ENCODE assay signal across 1 cellular context in genomic region chr19:40190891-40191835, GRCh38.
TF ChIP-seq lines count a peak whose summit lies in the region.

Gene MAP3K10, plus strand, starts transcription at chr19:40191426. Its CDS starts 606 bp downstream, at chr19:40192032.

TF ChIP-seq in HepG2, 621 proteins besides CTCF, POLR2A, EP300 and RAD21 (continued from another document):
- TF ChIP-seq, protein P1, sequence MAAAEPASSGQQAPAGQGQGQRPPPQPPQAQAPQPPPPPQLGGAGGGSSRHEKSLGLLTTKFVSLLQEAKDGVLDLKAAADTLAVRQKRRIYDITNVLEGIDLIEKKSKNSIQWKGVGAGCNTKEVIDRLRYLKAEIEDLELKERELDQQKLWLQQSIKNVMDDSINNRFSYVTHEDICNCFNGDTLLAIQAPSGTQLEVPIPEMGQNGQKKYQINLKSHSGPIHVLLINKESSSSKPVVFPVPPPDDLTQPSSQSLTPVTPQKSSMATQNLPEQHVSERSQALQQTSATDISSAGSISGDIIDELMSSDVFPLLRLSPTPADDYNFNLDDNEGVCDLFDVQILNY (CRISPR knock-in tag; conservative IDR thresholded peaks at IDR 0.05): 0 out of 2 replicates have a peak, but pooled peaks have one; percentile 41
- TF ChIP-seq ZNF710 (CRISPR knock-in tag; IDR thresholded peaks at IDR 0.05; ENCODE audit: borderline replicate concordance) (0 out of 2 replicates have a peak, but pooled peaks have one; percentile 52), ZNF331 (CRISPR knock-in tag; IDR thresholded peaks at IDR 0.05) (peak; percentile 18; the same call in 1 of the 2 replicates), PTBP1 (IDR thresholded peaks at IDR 0.05; ENCODE audit: low read depth, low read length, poor library complexity, severe bottlenecking) (peak; percentile 75), ZNF891 (CRISPR knock-in tag; IDR thresholded peaks at IDR 0.05) (peak; percentile 53; the same call in 1 of the 2 replicates), PAX8 (CRISPR knock-in tag; IDR thresholded peaks at IDR 0.05; ENCODE audit: borderline replicate concordance) (0 out of 2 replicates have a peak, but pooled peaks have one; percentile 50), ZMAT3 (CRISPR knock-in tag; conservative IDR thresholded peaks at IDR 0.05) (0 out of 2 replicates have a peak, but pooled peaks have one; percentile 59), AGO2 (optimal IDR thresholded peaks at IDR 0.05; ENCODE audit: low read depth, low read length) (no peak), RNF2 (conservative IDR thresholded peaks at IDR 0.05; ENCODE audit: low read depth) (peak; percentile 42), ZNF768 (CRISPR knock-in tag; IDR thresholded peaks at IDR 0.05) (peak; percentile 72; the same call in 1 of the 2 replicates), ZNF446 (CRISPR knock-in tag; IDR thresholded peaks at IDR 0.05) (0 out of 2 replicates have a peak, but pooled peaks have one; percentile 37), ZBTB38 (CRISPR knock-in tag; IDR thresholded peaks at IDR 0.05) (peak; percentile 57; the same call in 1 of the 2 replicates), ZNF879 (CRISPR knock-in tag; IDR thresholded peaks at IDR 0.05) (peak; percentile 72; the same call in 1 of the 2 replicates), PHF8 (CRISPR knock-in tag; IDR thresholded peaks at IDR 0.05) (peak; percentile 93), EEA1 (CRISPR knock-in tag; IDR thresholded peaks at IDR 0.05; ENCODE audit: borderline replicate concordance) (no peak), ZNF484 (CRISPR knock-in tag; IDR thresholded peaks at IDR 0.05; ENCODE audit: borderline replicate concordance, low read depth) (0 out of 2 replicates have a peak, but pooled peaks have one; percentile 34), POGZ (CRISPR knock-in tag; IDR thresholded peaks at IDR 0.05) (peak; percentile 55; the same call in 1 of the 2 replicates), E2F1 (CRISPR knock-in tag; IDR thresholded peaks at IDR 0.05) (peak; percentile 27; the same call in 1 of the 2 replicates), ARID4A (CRISPR knock-in tag; IDR thresholded peaks at IDR 0.05; ENCODE audit: borderline replicate concordance) (peak; percentile 65; the same call in 1 of the 2 replicates), MTERF4 (CRISPR knock-in tag; IDR thresholded peaks at IDR 0.05) (peak; percentile 84)
- TF ChIP-seq, protein P2, sequence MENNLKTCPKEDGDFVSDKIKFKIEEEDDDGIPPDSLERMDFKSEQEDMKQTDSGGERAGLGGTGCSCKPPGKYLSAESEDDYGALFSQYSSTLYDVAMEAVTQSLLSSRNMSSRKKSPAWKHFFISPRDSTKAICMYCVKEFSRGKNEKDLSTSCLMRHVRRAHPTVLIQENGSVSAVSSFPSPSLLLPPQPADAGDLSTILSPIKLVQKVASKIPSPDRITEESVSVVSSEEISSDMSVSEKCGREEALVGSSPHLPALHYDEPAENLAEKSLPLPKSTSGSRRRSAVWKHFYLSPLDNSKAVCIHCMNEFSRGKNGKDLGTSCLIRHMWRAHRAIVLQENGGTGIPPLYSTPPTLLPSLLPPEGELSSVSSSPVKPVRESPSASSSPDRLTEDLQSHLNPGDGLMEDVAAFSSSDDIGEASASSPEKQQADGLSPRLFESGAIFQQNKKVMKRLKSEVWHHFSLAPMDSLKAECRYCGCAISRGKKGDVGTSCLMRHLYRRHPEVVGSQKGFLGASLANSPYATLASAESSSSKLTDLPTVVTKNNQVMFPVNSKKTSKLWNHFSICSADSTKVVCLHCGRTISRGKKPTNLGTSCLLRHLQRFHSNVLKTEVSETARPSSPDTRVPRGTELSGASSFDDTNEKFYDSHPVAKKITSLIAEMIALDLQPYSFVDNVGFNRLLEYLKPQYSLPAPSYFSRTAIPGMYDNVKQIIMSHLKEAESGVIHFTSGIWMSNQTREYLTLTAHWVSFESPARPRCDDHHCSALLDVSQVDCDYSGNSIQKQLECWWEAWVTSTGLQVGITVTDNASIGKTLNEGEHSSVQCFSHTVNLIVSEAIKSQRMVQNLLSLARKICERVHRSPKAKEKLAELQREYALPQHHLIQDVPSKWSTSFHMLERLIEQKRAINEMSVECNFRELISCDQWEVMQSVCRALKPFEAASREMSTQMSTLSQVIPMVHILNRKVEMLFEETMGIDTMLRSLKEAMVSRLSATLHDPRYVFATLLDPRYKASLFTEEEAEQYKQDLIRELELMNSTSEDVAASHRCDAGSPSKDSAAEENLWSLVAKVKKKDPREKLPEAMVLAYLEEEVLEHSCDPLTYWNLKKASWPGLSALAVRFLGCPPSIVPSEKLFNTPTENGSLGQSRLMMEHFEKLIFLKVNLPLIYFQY (CRISPR knock-in tag; IDR thresholded peaks at IDR 0.05; ENCODE audit: borderline replicate concordance): peak; percentile 17; the same call in 1 of the 2 replicates
- TF ChIP-seq, protein P3, sequence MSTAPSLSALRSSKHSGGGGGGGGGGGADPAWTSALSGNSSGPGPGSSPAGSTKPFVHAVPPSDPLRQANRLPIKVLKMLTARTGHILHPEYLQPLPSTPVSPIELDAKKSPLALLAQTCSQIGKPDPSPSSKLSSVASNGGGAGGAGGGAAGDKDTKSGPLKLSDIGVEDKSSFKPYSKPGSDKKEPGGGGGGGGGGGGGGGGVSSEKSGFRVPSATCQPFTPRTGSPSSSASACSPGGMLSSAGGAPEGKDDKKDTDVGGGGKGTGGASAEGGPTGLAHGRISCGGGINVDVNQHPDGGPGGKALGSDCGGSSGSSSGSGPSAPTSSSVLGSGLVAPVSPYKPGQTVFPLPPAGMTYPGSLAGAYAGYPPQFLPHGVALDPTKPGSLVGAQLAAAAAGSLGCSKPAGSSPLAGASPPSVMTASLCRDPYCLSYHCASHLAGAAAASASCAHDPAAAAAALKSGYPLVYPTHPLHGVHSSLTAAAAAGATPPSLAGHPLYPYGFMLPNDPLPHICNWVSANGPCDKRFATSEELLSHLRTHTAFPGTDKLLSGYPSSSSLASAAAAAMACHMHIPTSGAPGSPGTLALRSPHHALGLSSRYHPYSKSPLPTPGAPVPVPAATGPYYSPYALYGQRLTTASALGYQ (CRISPR knock-in tag; IDR thresholded peaks at IDR 0.05): peak; percentile 43
- TF ChIP-seq, protein P4, sequence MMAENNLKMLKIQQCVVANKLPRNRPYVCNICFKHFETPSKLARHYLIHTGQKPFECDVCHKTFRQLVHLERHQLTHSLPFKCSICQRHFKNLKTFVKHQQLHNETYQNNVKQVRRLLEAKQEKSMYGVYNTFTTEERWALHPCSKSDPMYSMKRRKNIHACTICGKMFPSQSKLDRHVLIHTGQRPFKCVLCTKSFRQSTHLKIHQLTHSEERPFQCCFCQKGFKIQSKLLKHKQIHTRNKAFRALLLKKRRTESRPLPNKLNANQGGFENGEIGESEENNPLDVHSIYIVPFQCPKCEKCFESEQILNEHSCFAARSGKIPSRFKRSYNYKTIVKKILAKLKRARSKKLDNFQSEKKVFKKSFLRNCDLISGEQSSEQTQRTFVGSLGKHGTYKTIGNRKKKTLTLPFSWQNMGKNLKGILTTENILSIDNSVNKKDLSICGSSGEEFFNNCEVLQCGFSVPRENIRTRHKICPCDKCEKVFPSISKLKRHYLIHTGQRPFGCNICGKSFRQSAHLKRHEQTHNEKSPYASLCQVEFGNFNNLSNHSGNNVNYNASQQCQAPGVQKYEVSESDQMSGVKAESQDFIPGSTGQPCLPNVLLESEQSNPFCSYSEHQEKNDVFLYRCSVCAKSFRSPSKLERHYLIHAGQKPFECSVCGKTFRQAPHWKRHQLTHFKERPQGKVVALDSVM (CRISPR knock-in tag; IDR thresholded peaks at IDR 0.05): peak; percentile 46; the same call in 1 of the 2 replicates
